10 cellular contexts compared by ENCODE assay signal in genomic region chr3:139388077-139388476, GRCh38. TPM values are rescaled to one million over a fixed set of nuclear protein-coding genes. Genes with fewer than 3 reads are reported as not detected.
DNase-seq lines count a peak whose midpoint lies in the region; ATAC-seq, FAIRE-seq and TF ChIP-seq lines count a peak whose summit lies in the region.
"Had no signal": no experiment of that assay in that cellular context is flagged by ENCODE, and none has a peak within 500 bp of the region (broad histone marks: within the 10 kb centered on the region; RNA-seq: fewer than 3 reads in every experiment).

No MANE protein-coding gene starts in this region.

- H3K4me3 ChIP-seq in CD8-positive, alpha-beta T cell (ENCODE audit: low read depth, low read length): no peak overlapping the region
- H3K4me3 ChIP-seq in MG63 (peak overlapping the region; percentile 92), colonic mucosa (peak overlapping the region; percentile 94), neuron (ENCODE audit: low read length) (peak overlapping the region; percentile 85)

- no peak for DNase-seq in CD8-positive, alpha-beta T cell
- DNase-seq in MG63 (no peak), colonic mucosa (no peak), activated gamma-delta T cell treated with Interleukin-2 at 50 U/mL for 16 hours (no peak), GM12891 (ENCODE audit: insufficient read length, low spot score) (no peak), NCI-H345 treated with DMSO at 0.1 percent for 48 hours (lab: John Stamatoyannopoulos, UW; ENCODE audit: unreplicated experiment) (no peak)
- no peak for DNase-seq in stimulated activated CD8-positive, alpha-beta memory T cell treated with anti-CD3 and anti-CD28 coated beads, Interleukin-4, amount 100 ng/mL, for 48 hours
- DNase-seq: NCI-H2107 had no signal

- no peak for TF ChIP-seq CTCF in CD8-positive, alpha-beta T cell (IDR thresholded peaks at IDR 0.05)
- TF ChIP-seq CTCF in colonic mucosa (IDR thresholded peaks at IDR 0.05): no peak

- peaks cover 22% of the 10 kb centered on the region for H3K36me3 Mint-ChIP-seq in CD8-positive, alpha-beta T cell

- no peaks in the 10 kb centered on the region for H3K36me3 ChIP-seq in CD8-positive, alpha-beta T cell (ENCODE audit: insufficient read depth, low read length)
- H3K36me3 ChIP-seq in MG63: peaks cover 42% of the 10 kb centered on the region
- H3K36me3 ChIP-seq in colonic mucosa: no peaks in the 10 kb centered on the region
- peaks cover 4% of the 10 kb centered on the region for H3K36me3 ChIP-seq in neuron (ENCODE audit: insufficient read depth, low read length)

- H3K4me1 ChIP-seq in CD8-positive, alpha-beta T cell (ENCODE audit: insufficient read depth, low read length): peaks cover 18% of the 10 kb centered on the region
- H3K4me1 ChIP-seq in colonic mucosa (peaks cover 5% of the 10 kb centered on the region), neuron (ENCODE audit: insufficient read depth, low read length) (peaks cover 26% of the 10 kb centered on the region)

- no peak overlapping the region for H3K27ac ChIP-seq in CD8-positive, alpha-beta T cell (ENCODE audit: low read depth, low read length)
- no peak overlapping the region for H3K27ac ChIP-seq in colonic mucosa

- no peak for TF ChIP-seq POLR2A in GM12891 (IDR thresholded peaks at IDR 0.05; ENCODE audit: low read depth, low read length)

- no peaks in the 10 kb centered on the region for H3K9me3 ChIP-seq in CD8-positive, alpha-beta T cell (ENCODE audit: low read length)
- H3K9me3 ChIP-seq in MG63 (no peaks in the 10 kb centered on the region), colonic mucosa (no peaks in the 10 kb centered on the region), neuron (ENCODE audit: low read length) (no peaks in the 10 kb centered on the region)

- peak overlapping the region; percentile 54 for H3K4me3 Mint-ChIP-seq in CD8-positive, alpha-beta T cell

- no peak overlapping the region for H3K9ac ChIP-seq in colonic mucosa (ENCODE audit: low read depth in 2 of 2, low read length in 2 of 2)

- intact Hi-C loops in CD8-positive, alpha-beta T cell (cut with DNase I, micrococcal nuclease): loop anchor here in 1 of 2 experiments (5.0 kb wide), 1 partner anchor 1201 kb away; the partner anchor contains the start of gene ARMC8
- intact Hi-C loops in colonic mucosa (cut with DNase I): loop anchor here (5.0 kb wide), 1 partner anchor 36 kb away; no protein-coding TSS in a partner anchor

- CTCF ChIA-PET in CD8-positive, alpha-beta T cell (lab: Charles Lee): no interaction called here

- H2AFZ ChIP-seq in neuron (ENCODE audit: low read depth, low read length): no peak overlapping the region

- no peak for FAIRE-seq in GM12891 (lab: Jason Lieb, UNC)
- FAIRE-seq: GM12892 had no signal

- no peak for ATAC-seq in CD8-positive, alpha-beta T cell

- no peaks in the 10 kb centered on the region for H3K9me3 Mint-ChIP-seq in CD8-positive, alpha-beta T cell

- POLR2A ChIA-PET in CD8-positive, alpha-beta T cell (lab: Charles Lee): no interaction called here

- no peaks in the 10 kb centered on the region for H3K27me3 Mint-ChIP-seq in CD8-positive, alpha-beta T cell (ENCODE audit: low read depth)

- H3K4me1 Mint-ChIP-seq in CD8-positive, alpha-beta T cell (ENCODE audit: low read depth): peaks cover 64% of the 10 kb centered on the region

- peak overlapping the region; percentile 41 for H3K27ac Mint-ChIP-seq in CD8-positive, alpha-beta T cell

- no peaks in the 10 kb centered on the region for H3K27me3 ChIP-seq in CD8-positive, alpha-beta T cell (ENCODE audit: insufficient read depth, low read length)
- H3K27me3 ChIP-seq in MG63 (no peaks in the 10 kb centered on the region), colonic mucosa (no peaks in the 10 kb centered on the region), neuron (ENCODE audit: insufficient read depth, low read length) (no peaks in the 10 kb centered on the region)

TF ChIP-seq in GM12891, 5 proteins besides CTCF, POLR2A, EP300 and RAD21:
- no peak for TF ChIP-seq POU2F2 (IDR thresholded peaks at IDR 0.05; ENCODE audit: low read depth, low read length)
- TF ChIP-seq TAF1 (IDR thresholded peaks at IDR 0.05; ENCODE audit: low read depth, low read length): no peak
- TF ChIP-seq PAX5 (IDR thresholded peaks at IDR 0.05; ENCODE audit: insufficient read depth, low read length, severe bottlenecking): no peak
- no peak for TF ChIP-seq SPI1 (IDR thresholded peaks at IDR 0.05; ENCODE audit: low read depth, low read length)
- no peak for TF ChIP-seq POLR2AphosphoS5 (IDR thresholded peaks at IDR 0.05; ENCODE audit: low read depth, low read length)

RNA-seq across cellular contexts. Expression of gene COPB2, which starts 1.4 kb away (rescaled TPM):
- 10 to 100 TPM; 12.8 to 16.4 TPM for total RNA-seq in CD8-positive, alpha-beta T cell
- 131 and 177 TPM in 2 replicates for total RNA-seq in MG63 (2014; rRNA removed; shearing (Covaris generic); ENCODE audit: low replicate concordance)
- total RNA-seq in colonic mucosa: 100 to 1,000 TPM; 153 to 162 TPM
- polyA plus RNA-seq in GM12891 (2012; ENCODE audit: low read depth, missing spikeins): 67.3 TPM

RNA-seq across cellular contexts. Expression of gene MRPS22, which starts 44.3 kb away (rescaled TPM):
- total RNA-seq in CD8-positive, alpha-beta T cell: 10 to 100 TPM; 55.4 to 57.6 TPM
- 147 and 166 TPM in 2 replicates for total RNA-seq in MG63 (2014; rRNA removed; shearing (Covaris generic); ENCODE audit: low replicate concordance)
- total RNA-seq in colonic mucosa: 10 to 100 TPM; 63.3 to 67.9 TPM
- 44.1 TPM for polyA plus RNA-seq in GM12891 (2012; ENCODE audit: low read depth, missing spikeins)
